Comparison of ENCODE assay signal across 9 cellular contexts in genomic region chr17:2712300-2713043, GRCh38. TPM values are rescaled to one million over a fixed set of nuclear protein-coding genes. Genes with fewer than 3 reads are reported as not detected.
DNase-seq lines count a peak whose midpoint lies in the region; ATAC-seq, FAIRE-seq and TF ChIP-seq lines count a peak whose summit lies in the region.
"Had no signal": no experiment of that assay in that cellular context is flagged by ENCODE, and none has a peak within 500 bp of the region (broad histone marks: within the 10 kb centered on the region; RNA-seq: fewer than 3 reads in every experiment).

No MANE protein-coding gene starts in this region.

- no peak for FAIRE-seq in endothelial cell of umbilical vein (lab: Jason Lieb, UNC)

- H3K27me3 ChIP-seq in Panc1 (ENCODE audit: control insufficient read depth, insufficient read depth, low read length): no peaks in the 10 kb centered on the region
- H3K27me3 ChIP-seq in endothelial cell of umbilical vein (ENCODE audit: control insufficient read depth in 2 of 2, insufficient read depth in 2 of 2, low read length in 2 of 2): no peaks in the 10 kb centered on the region

- no peaks in the 10 kb centered on the region; the same call in 1 of the 2 replicates for H3K36me3 ChIP-seq in Panc1 (ENCODE audit: control insufficient read depth, insufficient read depth, low read length)
- no peaks in the 10 kb centered on the region for H3K36me3 ChIP-seq in endothelial cell of umbilical vein (ENCODE audit: control insufficient read depth in 2 of 2, extremely low read depth in 1 of 2, insufficient read depth in 2 of 2, low read length in 2 of 2)

- H3K27ac Mint-ChIP-seq in neural crest cell (ENCODE audit: unreplicated experiment): no peak overlapping the region

- TF ChIP-seq POLR2A in endothelial cell of umbilical vein (IDR thresholded peaks at IDR 0.05; ENCODE audit: low read depth, low read length): no peak

- H3K27ac ChIP-seq in Panc1 (ENCODE audit: low read length) (peak overlapping the region; percentile 92), endothelial cell of umbilical vein (ENCODE audit: insufficient read depth, low read depth, low read length) (peak overlapping the region; percentile 44)

- H3K4me3 Mint-ChIP-seq in neural crest cell: peak overlapping the region; percentile 78

- no peaks in the 10 kb centered on the region for H3K36me3 Mint-ChIP-seq in neural crest cell (ENCODE audit: low read depth)

- H3K9me3 ChIP-seq in Panc1 (ENCODE audit: control insufficient read depth, insufficient read depth, low read depth, low read length) (no peaks in the 10 kb centered on the region), endothelial cell of umbilical vein (replicated peaks; ENCODE audit: control insufficient read depth, insufficient read depth, low read length) (no peaks in the 10 kb centered on the region)

- peaks cover 30% of the 10 kb centered on the region for H3K4me1 Mint-ChIP-seq in neural crest cell

- BruUV-seq in Panc1 (replicated peaks; lab: Mats Ljungman, UMichigan) (TSS peak; percentile 95), endothelial cell of umbilical vein (replicated peaks; lab: Mats Ljungman, UMichigan) (no TSS peak)

- dilution Hi-C loops in endothelial cell of umbilical vein (cut with MboI; ENCODE audit: extremely low pct_ligation_motif_present, low sequenced_read_pairs): no loop called here

- POLR2A ChIA-PET in Panc1 (lab: Charles Lee) (interaction anchor here (0.6 kb wide), 1 partner anchor 228 kb away, joined by 3 read pairs; no protein-coding TSS in a partner anchor), endothelial cell of umbilical vein (lab: Charles Lee) (no interaction called here)

- DNase-seq in ELF-1 (ENCODE audit: low read depth, low spot score) (peak; percentile 74), Panc1 (ENCODE audit: low read depth, low spot score) (no peak), endothelial cell of umbilical vein (ENCODE audit: low read depth, low spot score) (no peak), neural crest cell (ENCODE audit: low read depth, low spot score) (no peak), NCI-H524 (lab: John Stamatoyannopoulos, UW) (no peak), kidney glomerular epithelial cell (lab: John Stamatoyannopoulos, UW) (no peak), RKO (ENCODE audit: low spot score) (no peak)
- no peak for DNase-seq in central memory CD4-positive, alpha-beta T cell

- peaks cover 24% of the 10 kb centered on the region for H3K4me1 ChIP-seq in Panc1 (ENCODE audit: control insufficient read depth, insufficient read depth, low read length)
- H3K4me1 ChIP-seq in endothelial cell of umbilical vein (ENCODE audit: control insufficient read depth, extremely low read depth, insufficient read depth, low read length): peaks cover 19% of the 10 kb centered on the region

- H3K9ac ChIP-seq in endothelial cell of umbilical vein (replicated peaks; ENCODE audit: extremely low read depth, insufficient read depth, low read length): peak overlapping the region; percentile 49

- H3K4me3 ChIP-seq in Panc1 (ENCODE audit: low read depth in 2 of 2, low read length in 2 of 2): peak overlapping the region; percentile 69 to 82
- H3K4me3 ChIP-seq in endothelial cell of umbilical vein (replicated peaks in 1 of 3; ENCODE audit: insufficient read depth in 1 of 3, low read depth in 1 of 3, low read length in 3 of 3): peak overlapping the region; percentile 9 to 70 (median 52)

- TF ChIP-seq CTCF in Panc1 (IDR thresholded peaks at IDR 0.05): no peak
- no peak for TF ChIP-seq CTCF in endothelial cell of umbilical vein (IDR thresholded peaks at IDR 0.05; ENCODE audit: extremely low read depth in 1 of 2, insufficient read depth in 1 of 2, low read depth in 1 of 2, low read length in 2 of 2)
- TF ChIP-seq CTCF in neural crest cell (conservative IDR thresholded peaks at IDR 0.05): no peak

- peak overlapping the region; percentile 92 for H2AFZ ChIP-seq in endothelial cell of umbilical vein (ENCODE audit: low read depth, low read length)

- peak overlapping the region; percentile 61 for H3K4me2 ChIP-seq in endothelial cell of umbilical vein (ENCODE audit: insufficient read depth, low read length)

- H3K27me3 Mint-ChIP-seq in neural crest cell (ENCODE audit: low read depth): no peaks in the 10 kb centered on the region

- H3K9me3 Mint-ChIP-seq in neural crest cell: no peaks in the 10 kb centered on the region

- CTCF ChIA-PET in Panc1 (lab: Charles Lee): interaction anchor here (0.7 kb wide), 1 partner anchor 301 kb away, joined by 13 read pairs; no protein-coding TSS in a partner anchor
- CTCF ChIA-PET in endothelial cell of umbilical vein (lab: Charles Lee): interaction anchor here (0.7 kb wide), 1 partner anchor 13 kb away, joined by 3 read pairs; no protein-coding TSS in a partner anchor

- peak; percentile 9; the same call in 1 of the 2 replicates for ATAC-seq in Panc1

- in situ Hi-C loops in Panc1 (cut with HindIII; ENCODE audit: low pct_unique_long_range_greater_than_20kb, low sequenced_read_pairs): no loop called here

- H4K20me1 ChIP-seq in endothelial cell of umbilical vein (replicated peaks; ENCODE audit: control insufficient read depth, extremely low read depth, insufficient read depth, low read length): no peaks in the 10 kb centered on the region

- H3K79me2 ChIP-seq in endothelial cell of umbilical vein (ENCODE audit: control insufficient read depth, insufficient read depth, low read length): peaks cover 38% of the 10 kb centered on the region

- intact Hi-C loops in Panc1 (cut with micrococcal nuclease; ENCODE audit: unreplicated experiment) (no loop called here), endothelial cell of umbilical vein (cut with micrococcal nuclease) (no loop called here)

- no peaks in the 10 kb centered on the region for H3K9me1 ChIP-seq in endothelial cell of umbilical vein (replicated peaks; ENCODE audit: control insufficient read depth, extremely low read depth, insufficient read depth, low read length)

TF ChIP-seq in endothelial cell of umbilical vein, 7 proteins besides CTCF, POLR2A, EP300 and RAD21:
- TF ChIP-seq POLR2AphosphoS5 (IDR thresholded peaks at IDR 0.05; ENCODE audit: insufficient read depth, low read depth, low read length) (no peak), EZH2 (IDR thresholded peaks at IDR 0.05; ENCODE audit: borderline replicate concordance, low read depth, low read length, severe bottlenecking) (no peak), MAX (IDR thresholded peaks at IDR 0.05; ENCODE audit: insufficient read depth, insufficient read length) (no peak), MYC (IDR thresholded peaks at IDR 0.05; ENCODE audit: low read depth, low read length) (no peak), GATA2 (IDR thresholded peaks at IDR 0.05; ENCODE audit: insufficient read depth, insufficient read length, low read depth, low read length) (no peak), JUN (IDR thresholded peaks at IDR 0.05; ENCODE audit: borderline replicate concordance, insufficient read depth, insufficient read length, low read depth) (no peak), FOS (IDR thresholded peaks at IDR 0.05; ENCODE audit: borderline replicate concordance, insufficient read depth, low read length) (no peak)

RNA-seq across cellular contexts. Expression of gene CLUH, which starts 0.9 kb away (rescaled TPM):
- total RNA-seq in Panc1 (2021; ENCODE audit: unreplicated experiment) (119 TPM), endothelial cell of umbilical vein (66.2 and 80.7 TPM in 2 replicates), neural crest cell (59.4 and 59.6 TPM in 2 replicates)
- polyA plus RNA-seq in Panc1 (2012; ENCODE audit: insufficient read length): 115 TPM
- polyA plus RNA-seq in endothelial cell of umbilical vein: 33.8 and 49.8 TPM in 2 replicates
- 22.6 and 29.9 TPM in 2 replicates for polyA plus RNA-seq in endothelial cell of umbilical vein (2011; cell fraction: cytosol; rRNA removed)
- 168 and 174 TPM in 2 replicates for polyA plus RNA-seq in endothelial cell of umbilical vein (2011; cell fraction: nucleus; rRNA removed)
- 65.8 and 67.4 TPM in 2 replicates for polyA plus RNA-seq in endothelial cell of umbilical vein (2012)
- polyA minus RNA-seq in endothelial cell of umbilical vein: 29.4 and 30.1 TPM in 2 replicates
- 36.4 TPM for polyA minus RNA-seq in endothelial cell of umbilical vein (2011; cell fraction: cytosol; rRNA and poly(A)+ RNA removed)
- polyA minus RNA-seq in endothelial cell of umbilical vein (2011; cell fraction: nucleus; rRNA and poly(A)+ RNA removed): 26.1 and 50.0 TPM in 2 replicates

RNA-seq across cellular contexts. Expression of gene CCDC92B, which starts 37.0 kb away (rescaled TPM):
- total RNA-seq in Panc1 (2021; ENCODE audit: unreplicated experiment) (0.51 TPM), endothelial cell of umbilical vein (not detected in 2 replicates), neural crest cell (0.35 and 0.48 TPM in 2 replicates)
- polyA plus RNA-seq in Panc1 (2012; ENCODE audit: insufficient read length): 0.99 TPM
- not detected in 2 replicates for polyA plus RNA-seq in endothelial cell of umbilical vein
- not detected in 2 replicates for polyA plus RNA-seq in endothelial cell of umbilical vein (2011; cell fraction: cytosol; rRNA removed)
- polyA plus RNA-seq in endothelial cell of umbilical vein (2011; cell fraction: nucleus; rRNA removed): not detected in 2 replicates
- polyA plus RNA-seq in endothelial cell of umbilical vein (2012): not detected in 2 replicates
- polyA minus RNA-seq in endothelial cell of umbilical vein: not detected in 2 replicates
- polyA minus RNA-seq in endothelial cell of umbilical vein (2011; cell fraction: cytosol; rRNA and poly(A)+ RNA removed): 0.41 TPM
- polyA minus RNA-seq in endothelial cell of umbilical vein (2011; cell fraction: nucleus; rRNA and poly(A)+ RNA removed): not detected in 2 replicates
- total RNA-seq: M059J had no signal
